1 cellular context compared by ENCODE assay signal in the genomic region with DNA sequence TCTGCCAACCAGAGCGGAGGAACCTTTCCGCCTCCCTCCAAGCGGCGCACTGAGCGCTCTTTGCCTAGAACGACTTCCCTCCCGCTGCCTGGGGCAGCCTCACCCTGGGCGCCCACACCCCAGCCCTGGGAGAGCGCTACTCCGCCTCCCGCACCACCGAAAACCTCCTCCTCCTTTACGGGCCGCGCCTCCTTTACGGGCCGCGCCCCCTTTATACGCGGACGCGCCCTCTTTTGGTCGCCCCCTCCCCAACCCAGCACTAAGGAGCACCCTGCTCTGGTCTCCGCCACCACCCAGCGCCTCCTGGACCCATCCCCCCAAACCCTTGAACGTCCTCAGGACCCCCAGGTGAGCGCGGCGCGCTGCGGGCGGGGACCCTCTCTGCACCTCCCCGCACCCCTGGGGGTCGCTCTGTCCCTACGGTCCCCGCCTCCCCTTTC.
TF ChIP-seq lines count a peak whose summit lies in the region.

No MANE protein-coding gene starts in this region.

TF ChIP-seq in GM12878, 131 proteins besides CTCF, POLR2A, EP300 and RAD21 (continued from another document):
- TF ChIP-seq, protein P1, sequence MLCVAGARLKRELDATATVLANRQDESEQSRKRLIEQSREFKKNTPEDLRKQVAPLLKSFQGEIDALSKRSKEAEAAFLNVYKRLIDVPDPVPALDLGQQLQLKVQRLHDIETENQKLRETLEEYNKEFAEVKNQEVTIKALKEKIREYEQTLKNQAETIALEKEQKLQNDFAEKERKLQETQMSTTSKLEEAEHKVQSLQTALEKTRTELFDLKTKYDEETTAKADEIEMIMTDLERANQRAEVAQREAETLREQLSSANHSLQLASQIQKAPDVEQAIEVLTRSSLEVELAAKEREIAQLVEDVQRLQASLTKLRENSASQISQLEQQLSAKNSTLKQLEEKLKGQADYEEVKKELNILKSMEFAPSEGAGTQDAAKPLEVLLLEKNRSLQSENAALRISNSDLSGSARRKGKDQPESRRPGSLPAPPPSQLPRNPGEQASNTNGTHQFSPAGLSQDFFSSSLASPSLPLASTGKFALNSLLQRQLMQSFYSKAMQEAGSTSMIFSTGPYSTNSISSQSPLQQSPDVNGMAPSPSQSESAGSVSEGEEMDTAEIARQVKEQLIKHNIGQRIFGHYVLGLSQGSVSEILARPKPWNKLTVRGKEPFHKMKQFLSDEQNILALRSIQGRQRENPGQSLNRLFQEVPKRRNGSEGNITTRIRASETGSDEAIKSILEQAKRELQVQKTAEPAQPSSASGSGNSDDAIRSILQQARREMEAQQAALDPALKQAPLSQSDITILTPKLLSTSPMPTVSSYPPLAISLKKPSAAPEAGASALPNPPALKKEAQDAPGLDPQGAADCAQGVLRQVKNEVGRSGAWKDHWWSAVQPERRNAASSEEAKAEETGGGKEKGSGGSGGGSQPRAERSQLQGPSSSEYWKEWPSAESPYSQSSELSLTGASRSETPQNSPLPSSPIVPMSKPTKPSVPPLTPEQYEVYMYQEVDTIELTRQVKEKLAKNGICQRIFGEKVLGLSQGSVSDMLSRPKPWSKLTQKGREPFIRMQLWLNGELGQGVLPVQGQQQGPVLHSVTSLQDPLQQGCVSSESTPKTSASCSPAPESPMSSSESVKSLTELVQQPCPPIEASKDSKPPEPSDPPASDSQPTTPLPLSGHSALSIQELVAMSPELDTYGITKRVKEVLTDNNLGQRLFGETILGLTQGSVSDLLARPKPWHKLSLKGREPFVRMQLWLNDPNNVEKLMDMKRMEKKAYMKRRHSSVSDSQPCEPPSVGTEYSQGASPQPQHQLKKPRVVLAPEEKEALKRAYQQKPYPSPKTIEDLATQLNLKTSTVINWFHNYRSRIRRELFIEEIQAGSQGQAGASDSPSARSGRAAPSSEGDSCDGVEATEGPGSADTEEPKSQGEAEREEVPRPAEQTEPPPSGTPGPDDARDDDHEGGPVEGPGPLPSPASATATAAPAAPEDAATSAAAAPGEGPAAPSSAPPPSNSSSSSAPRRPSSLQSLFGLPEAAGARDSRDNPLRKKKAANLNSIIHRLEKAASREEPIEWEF (IDR thresholded peaks at IDR 0.05; ENCODE audit: insufficient replicate concordance, low read depth, low read length) = no peak
- TF ChIP-seq MYB (IDR thresholded peaks at IDR 0.05; ENCODE audit: borderline replicate concordance, low read depth, low read length) (no peak), TCF12 (IDR thresholded peaks at IDR 0.05; ENCODE audit: low read depth, low read length) (no peak), SPI1 (IDR thresholded peaks at IDR 0.05; ENCODE audit: borderline replicate concordance, insufficient read depth, low read depth, low read length) (no peak), MTA2 (IDR thresholded peaks at IDR 0.05; ENCODE audit: low read depth) (no peak), ESRRA (IDR thresholded peaks at IDR 0.05; ENCODE audit: low read length) (no peak), DPF2 (IDR thresholded peaks at IDR 0.05) (no peak), JUNB (IDR thresholded peaks at IDR 0.05) (no peak), ASH2L (IDR thresholded peaks at IDR 0.05; ENCODE audit: borderline replicate concordance, low read depth) (no peak), CEBPB (IDR thresholded peaks at IDR 0.05; ENCODE audit: borderline replicate concordance in 1 of 2, low read depth in 2 of 2, low read length in 2 of 2) (no peak), TBL1XR1 (IDR thresholded peaks at IDR 0.05; ENCODE audit: low read depth, low read length) (no peak), RAD51 (IDR thresholded peaks at IDR 0.05) (no peak), RUNX3 (IDR thresholded peaks at IDR 0.05; ENCODE audit: low read length) (no peak), CHD2 (IDR thresholded peaks at IDR 0.05; ENCODE audit: borderline replicate concordance, low read depth, low read length) (no peak), RBBP5 (conservative IDR thresholded peaks at IDR 0.05) (no peak), WRNIP1 (IDR thresholded peaks at IDR 0.05; ENCODE audit: borderline replicate concordance, low read depth, low read length) (no peak)
- TF ChIP-seq, protein P2, sequence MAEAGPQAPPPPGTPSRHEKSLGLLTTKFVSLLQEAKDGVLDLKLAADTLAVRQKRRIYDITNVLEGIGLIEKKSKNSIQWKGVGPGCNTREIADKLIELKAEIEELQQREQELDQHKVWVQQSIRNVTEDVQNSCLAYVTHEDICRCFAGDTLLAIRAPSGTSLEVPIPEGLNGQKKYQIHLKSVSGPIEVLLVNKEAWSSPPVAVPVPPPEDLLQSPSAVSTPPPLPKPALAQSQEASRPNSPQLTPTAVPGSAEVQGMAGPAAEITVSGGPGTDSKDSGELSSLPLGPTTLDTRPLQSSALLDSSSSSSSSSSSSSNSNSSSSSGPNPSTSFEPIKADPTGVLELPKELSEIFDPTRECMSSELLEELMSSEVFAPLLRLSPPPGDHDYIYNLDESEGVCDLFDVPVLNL (IDR thresholded peaks at IDR 0.05; ENCODE audit: low read depth, low read length) = no peak
- TF ChIP-seq, protein P3, sequence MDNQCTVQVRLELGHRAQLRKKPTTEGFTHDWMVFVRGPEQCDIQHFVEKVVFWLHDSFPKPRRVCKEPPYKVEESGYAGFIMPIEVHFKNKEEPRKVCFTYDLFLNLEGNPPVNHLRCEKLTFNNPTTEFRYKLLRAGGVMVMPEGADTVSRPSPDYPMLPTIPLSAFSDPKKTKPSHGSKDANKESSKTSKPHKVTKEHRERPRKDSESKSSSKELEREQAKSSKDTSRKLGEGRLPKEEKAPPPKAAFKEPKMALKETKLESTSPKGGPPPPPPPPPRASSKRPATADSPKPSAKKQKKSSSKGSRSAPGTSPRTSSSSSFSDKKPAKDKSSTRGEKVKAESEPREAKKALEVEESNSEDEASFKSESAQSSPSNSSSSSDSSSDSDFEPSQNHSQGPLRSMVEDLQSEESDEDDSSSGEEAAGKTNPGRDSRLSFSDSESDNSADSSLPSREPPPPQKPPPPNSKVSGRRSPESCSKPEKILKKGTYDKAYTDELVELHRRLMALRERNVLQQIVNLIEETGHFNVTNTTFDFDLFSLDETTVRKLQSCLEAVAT (IDR thresholded peaks at IDR 0.05) = no peak
TF ChIP-seq in GM12878: peak in this region for 0.
